8 cellular contexts compared by ENCODE assay signal in the genomic region with DNA sequence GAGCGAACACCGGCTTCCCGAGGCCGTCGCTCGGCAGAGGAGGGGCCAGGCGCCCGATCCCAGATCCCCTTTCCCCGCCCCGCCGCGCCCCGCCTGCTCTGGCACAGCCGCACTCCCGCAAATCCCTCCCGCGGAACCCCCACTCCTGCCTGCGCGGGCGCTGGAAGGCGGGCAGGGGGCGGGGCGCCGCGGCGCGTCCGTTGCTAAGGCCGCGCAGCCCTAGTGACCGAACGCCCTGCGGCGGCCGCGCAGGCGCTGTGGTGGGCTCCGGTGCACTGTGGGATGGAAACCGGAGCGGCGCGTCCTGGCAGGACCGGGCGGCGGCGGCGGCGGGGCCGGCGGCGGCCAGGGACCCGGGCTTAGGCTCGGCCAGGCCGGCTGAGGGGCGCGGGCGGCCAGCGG. TPM values are rescaled to one million over a fixed set of nuclear protein-coding genes. Genes with fewer than 3 reads are reported as not detected.
A peak's percentile ranks its signal among the peaks of the same experiment; 100 is the strongest.
DNase-seq lines count a peak whose midpoint lies in the region; ATAC-seq and TF ChIP-seq lines count a peak whose summit lies in the region.

Gene TRAF3IP1 (plus strand): TSS at position 273 of the 402 bp plus-strand sequence. CDS start 145 bp downstream, outside the sequence.

- H3K36me3 Mint-ChIP-seq in type B pancreatic cell: peaks cover 4% of the 10 kb centered on the region

- DNase-seq in NCI-H1105 treated with DMSO at 0.1 percent for 48 hours (lab: John Stamatoyannopoulos, UW) (peak; percentile 85), T follicular helper cell (ENCODE audit: low read depth) (peak; percentile 78), adrenal gland (peak; percentile 94 to 98 (median 97)), left cardiac atrium (peak; percentile 95), posterior vena cava (ENCODE audit: low spot score) (peak; percentile 97), type B pancreatic cell (ENCODE audit: extremely low spot score, unreplicated experiment) (peak; percentile 96)

- ATAC-seq in HG02623 (IDR thresholded peaks at IDR 0.05; ENCODE audit: unreplicated experiment) (peak; percentile 95), left cardiac atrium (peak; percentile 98 to 99)

- peak; percentile 17 to 42 for TF ChIP-seq POLR2A in adrenal gland (IDR thresholded peaks at IDR 0.05)

- H3K4me3 Mint-ChIP-seq in type B pancreatic cell: peak within 1 kb of the TSS; percentile 90

- peak within 1 kb of the TSS; percentile 88 for H3K4me3 ChIP-seq in GM08714 (ENCODE audit: low read length)
- peak within 1 kb of the TSS; percentile 10 to 97 (median 46) for H3K4me3 ChIP-seq in adrenal gland

- intact Hi-C loops in adrenal gland (cut with DNase I): no loop called here
- intact Hi-C loops in left cardiac atrium (cut with DNase I): no loop called here
- intact Hi-C loops in posterior vena cava (cut with DNase I): no loop called here

- peaks cover 3% of the 10 kb centered on the region for H3K27me3 Mint-ChIP-seq in type B pancreatic cell

- 0 to 1% (median 0%) methylated on average over 1 to 58 of the region's 58 CpGs for WGBS in adrenal gland, 4 donors

- H3K36me3 ChIP-seq in adrenal gland (replicated peaks in 1 of 2): no peaks in the 10 kb centered on the region

- no peaks in the 10 kb centered on the region for H3K9me3 Mint-ChIP-seq in type B pancreatic cell

- no peaks in the 10 kb centered on the region for H3K27me3 ChIP-seq in adrenal gland

- peak within 1 kb of the TSS; percentile 76 for H3K27ac Mint-ChIP-seq in type B pancreatic cell

- H3K9me3 ChIP-seq in adrenal gland (replicated peaks in 1 of 3): no peaks in the 10 kb centered on the region

- peaks cover 14% of the 10 kb centered on the region for H3K4me1 Mint-ChIP-seq in type B pancreatic cell (ENCODE audit: unreplicated experiment)

- H3K4me1 ChIP-seq in adrenal gland (replicated peaks in 1 of 2): peaks cover 10 to 14% of the 10 kb centered on the region in 2 donors

- no peak for TF ChIP-seq CTCF in adrenal gland (IDR thresholded peaks at IDR 0.05)
- no peak for TF ChIP-seq CTCF in type B pancreatic cell (conservative IDR thresholded peaks at IDR 0.05)

- peak within 1 kb of the TSS in 3 of 5 donors; percentile 6 to 72 (median 35) for H3K27ac ChIP-seq in adrenal gland

RNA-seq across cellular contexts. Expression of gene TRAF3IP1, which starts in this region (rescaled TPM):
- 10 to 100 TPM in 5 of 8 donors, 1 to 10 TPM in 3; 5.5 to 17.5 (median 12.4) TPM for total RNA-seq in adrenal gland
- 10 to 100 TPM; 10.1 to 18.5 (median 16.4) TPM for polyA plus RNA-seq in adrenal gland
- 10 to 100 TPM; 12.1 to 14.2 TPM for total RNA-seq in left cardiac atrium
- total RNA-seq in posterior vena cava: 10 to 100 TPM; 27.1 to 37.2 TPM
- 20.9 and 21.0 TPM in 2 replicates for total RNA-seq in type B pancreatic cell (ENCODE audit: low replicate concordance)

Comparison
In these comparisons a context has a peak if more than half of its experiments do, and no peak if none do; other contexts are left out.
1. Peak in every context shown above with its lines: DNase-seq, ATAC-seq, H3K4me3 ChIP-seq and H3K27ac ChIP-seq.